Comparison of ENCODE assay signal across 8 cellular contexts in the genomic region with DNA sequence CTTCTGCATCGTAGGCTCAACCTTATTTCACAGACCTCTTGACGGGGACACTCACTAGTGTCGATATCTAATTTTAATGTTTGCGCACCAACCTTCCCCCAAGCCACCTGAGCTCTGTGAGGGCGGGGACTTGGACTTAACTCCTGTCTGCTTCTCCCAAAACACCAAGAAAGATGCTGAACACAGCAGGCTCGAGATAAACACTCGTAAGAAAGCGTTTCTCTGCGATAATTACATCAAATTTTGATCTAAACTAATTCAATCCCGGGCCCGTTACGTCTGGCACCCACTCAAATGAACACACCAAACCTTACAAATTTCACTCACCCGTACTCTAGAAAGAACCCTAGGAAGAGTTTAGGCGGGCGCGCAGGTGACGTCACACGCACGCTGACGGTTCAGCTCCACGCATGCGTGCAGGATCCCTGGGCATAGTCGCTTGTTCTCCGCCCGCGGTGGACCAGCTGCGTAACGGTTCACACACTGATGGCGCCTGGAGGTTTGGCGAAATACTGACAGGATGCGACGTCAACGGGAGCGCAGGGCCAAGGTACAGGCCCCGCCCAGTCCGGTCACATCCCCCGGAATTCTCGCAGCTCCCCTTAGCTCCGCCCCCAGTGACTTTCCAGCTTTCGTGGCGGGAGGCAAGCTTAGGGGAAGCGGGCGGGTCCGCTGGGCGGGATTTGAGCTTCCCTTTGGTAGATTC. TPM values are rescaled to one million over a fixed set of nuclear protein-coding genes. Genes with fewer than 3 reads are reported as not detected.
A peak's percentile ranks its signal among the peaks of the same experiment; 100 is the strongest.
DNase-seq lines count a peak whose midpoint lies in the region; ATAC-seq and TF ChIP-seq lines count a peak whose summit lies in the region.

A gene with protein sequence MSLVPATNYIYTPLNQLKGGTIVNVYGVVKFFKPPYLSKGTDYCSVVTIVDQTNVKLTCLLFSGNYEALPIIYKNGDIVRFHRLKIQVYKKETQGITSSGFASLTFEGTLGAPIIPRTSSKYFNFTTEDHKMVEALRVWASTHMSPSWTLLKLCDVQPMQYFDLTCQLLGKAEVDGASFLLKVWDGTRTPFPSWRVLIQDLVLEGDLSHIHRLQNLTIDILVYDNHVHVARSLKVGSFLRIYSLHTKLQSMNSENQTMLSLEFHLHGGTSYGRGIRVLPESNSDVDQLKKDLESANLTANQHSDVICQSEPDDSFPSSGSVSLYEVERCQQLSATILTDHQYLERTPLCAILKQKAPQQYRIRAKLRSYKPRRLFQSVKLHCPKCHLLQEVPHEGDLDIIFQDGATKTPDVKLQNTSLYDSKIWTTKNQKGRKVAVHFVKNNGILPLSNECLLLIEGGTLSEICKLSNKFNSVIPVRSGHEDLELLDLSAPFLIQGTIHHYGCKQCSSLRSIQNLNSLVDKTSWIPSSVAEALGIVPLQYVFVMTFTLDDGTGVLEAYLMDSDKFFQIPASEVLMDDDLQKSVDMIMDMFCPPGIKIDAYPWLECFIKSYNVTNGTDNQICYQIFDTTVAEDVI (minus strand): TSS at position 359 of the 706 bp plus-strand sequence. CDS start 32,652 bp downstream, outside the sequence.

- no peak for TF ChIP-seq CTCF in GM12864 (IDR thresholded peaks at IDR 0.05; ENCODE audit: low read depth, low read length, missing control alignments)
- TF ChIP-seq CTCF in ovary (IDR thresholded peaks at IDR 0.05): peak in 1 of 3 donors; percentile 11
- TF ChIP-seq CTCF in thyroid gland (IDR thresholded peaks at IDR 0.05): peak in 1 of 6 experiments; percentile 36

- peak within 1 kb of the TSS; percentile 59 for H3K4me3 ChIP-seq in GM12864 (ENCODE audit: low read depth, low read length)
- H3K4me3 ChIP-seq in ovary: peak within 1 kb of the TSS; percentile 63
- peak within 1 kb of the TSS; percentile 19 to 51 (median 43) for H3K4me3 ChIP-seq in thyroid gland (replicated peaks in 1 of 3)

- H3K9me3 ChIP-seq in ovary (no peaks in the 10 kb centered on the region), thyroid gland (no peaks in the 10 kb centered on the region)

- H3K36me3 ChIP-seq in ovary: no peaks in the 10 kb centered on the region
- H3K36me3 ChIP-seq in thyroid gland: no peaks in the 10 kb centered on the region

- H3K4me1 ChIP-seq in ovary (ENCODE audit: insufficient read depth): peaks cover 2% of the 10 kb centered on the region
- peaks cover 3 to 7% of the 10 kb centered on the region in 2 donors for H3K4me1 ChIP-seq in thyroid gland

- ATAC-seq in HG02759 (IDR thresholded peaks at IDR 0.05; ENCODE audit: unreplicated experiment) (peak; percentile 100), Right ventricle myocardium inferior (peak; percentile 100)

- DNase-seq in GM12864 (ENCODE audit: low read depth) (peak; percentile 97), NCI-H1417 (lab: John Stamatoyannopoulos, UW) (peak; percentile 99 to 100 (median 99)), SW 1271 (lab: John Stamatoyannopoulos, UW) (peak; percentile 98 to 99), Right ventricle myocardium inferior (ENCODE audit: missing footprints) (peak; percentile 99), ovary (peak; percentile 99 to 100 (median 99)), thyroid gland (peak; percentile 99)
- peak; percentile 93 for DNase-seq in activated naive CD8-positive, alpha-beta T cell treated with anti-CD3 and anti-CD28 coated beads, Interleukin-2, amount 50 U/mL, for 16 hours (ENCODE audit: low read depth, low spot score)

- no peak for TF ChIP-seq EP300 in ovary (IDR thresholded peaks at IDR 0.05)

- TF ChIP-seq POLR2A in ovary (IDR thresholded peaks at IDR 0.05): peak; percentile 59
- peak in 1 of 2 donors; percentile 61 for TF ChIP-seq POLR2A in thyroid gland (IDR thresholded peaks at IDR 0.05)

- intact Hi-C loops in Right ventricle myocardium inferior (cut with DNase I) (loop anchor here (5.0 kb wide), 1 partner anchor 38 kb away; no protein-coding TSS in a partner anchor), ovary (cut with DNase I) (no loop called here), thyroid gland (cut with DNase I) (no loop called here)

- peak within 1 kb of the TSS; percentile 71 to 86 for H3K27ac ChIP-seq in ovary
- H3K27ac ChIP-seq in thyroid gland: peak within 1 kb of the TSS; percentile 67 to 87 (median 83)

- WGBS in ovary, 3 donors: 0 to 1% (median 1%) methylated on average over 45 of the region's 45 CpGs
- WGBS in thyroid gland, 2 donors: 1% methylated on average over 31 to 45 of the region's 45 CpGs

- H3K27me3 ChIP-seq in ovary (no peaks in the 10 kb centered on the region), thyroid gland (no peaks in the 10 kb centered on the region)

RNA-seq across cellular contexts. Expression of the gene that starts here (rescaled TPM):
- total RNA-seq in Right ventricle myocardium inferior (12.1 TPM), ovary (10 to 100 TPM; 17.0 to 33.0 (median 25.3) TPM), thyroid gland (10 to 100 TPM; 30.6 to 48.4 (median 35.4) TPM)
- polyA plus RNA-seq in ovary: 10 to 100 TPM; 12.3 to 15.0 TPM

Comparison
In these comparisons a context has a peak if more than half of its experiments do, and no peak if none do; other contexts are left out.
1. Peak in every context shown above with its lines: DNase-seq, ATAC-seq, H3K4me3 ChIP-seq and H3K27ac ChIP-seq.